In the genomic region with DNA sequence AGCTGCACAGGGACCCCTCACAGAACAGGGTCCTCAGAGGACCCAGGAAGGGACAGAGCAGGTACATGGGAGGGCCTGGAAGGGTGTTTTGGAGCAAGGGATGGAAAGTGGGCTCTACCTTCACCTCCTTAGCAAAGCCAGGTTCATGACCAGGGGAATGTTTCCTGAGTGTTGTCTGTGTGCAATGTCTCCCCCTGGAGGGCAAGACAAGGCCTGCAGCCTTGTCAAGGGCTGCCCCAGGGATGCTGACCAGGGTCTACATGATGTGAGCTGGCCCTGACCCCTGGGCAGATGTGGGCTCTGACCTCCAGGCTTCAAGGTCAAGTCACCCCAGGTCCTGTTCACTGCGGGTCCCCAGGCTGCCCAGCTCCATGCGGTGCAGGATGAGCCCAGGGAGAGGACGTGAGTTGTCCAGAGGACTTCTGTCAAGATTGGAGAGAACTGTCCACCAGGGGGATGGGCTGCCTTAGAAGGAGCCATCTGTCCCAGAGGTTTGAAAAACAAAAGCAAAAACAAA, we compare ENCODE assay signal across 8 cellular contexts. TPM values are rescaled to one million over a fixed set of nuclear protein-coding genes. Genes with fewer than 3 reads are reported as not detected.
A peak's percentile ranks its signal among the peaks of the same experiment; 100 is the strongest.
DNase-seq lines count a peak whose midpoint lies in the region; ATAC-seq and TF ChIP-seq lines count a peak whose summit lies in the region.

No MANE protein-coding gene starts in this region.

- H3K36me3 Mint-ChIP-seq in T-cell = no peaks in the 10 kb centered on the region

- peaks cover 20% of the 10 kb centered on the region for H3K4me1 ChIP-seq in DOHH2 (ENCODE audit: control insufficient read depth, low read length)
- no peaks in the 10 kb centered on the region for H3K4me1 ChIP-seq in right cardiac atrium (ENCODE audit: control insufficient read depth, insufficient read depth, low read length)
- H3K4me1 ChIP-seq in sigmoid colon = peaks cover 0 to 4% (median 0%) of the 10 kb centered on the region in 4 donors

- no peaks in the 10 kb centered on the region for H4K20me1 ChIP-seq in DOHH2 (ENCODE audit: control insufficient read depth, insufficient read depth, low read depth, low read length)

- intact Hi-C loops in right cardiac atrium (cut with DNase I) = loop anchor here in 2 of 4 donors (2.0 kb wide), 1 partner anchor 79 kb away; no protein-coding TSS in a partner anchor
- intact Hi-C loops in sigmoid colon (cut with DNase I) = loop anchor here (1.0 kb wide), 1 partner anchor 80 kb away; no protein-coding TSS in a partner anchor

- CTCF ChIA-PET in T-cell (lab: Charles Lee) = interaction anchor here (0.5 to 2.9 kb wide), 10 partner anchors 16 to 89 kb away, joined by 3 to 35 read pairs (median 4); no protein-coding TSS in a partner anchor

- peak; percentile 71 for DNase-seq in HPDE6-E6E7 (ENCODE audit: extremely low spot score)
- DNase-seq in T-cell = peak; percentile 27 to 71 (median 56)
- peak; percentile 36 for DNase-seq in amniotic epithelial cell (ENCODE audit: low read depth)
- DNase-seq in right cardiac atrium = peak; percentile 42 to 81 (median 75)
- DNase-seq in sigmoid colon = no peak

- H3K9me3 ChIP-seq in DOHH2 (ENCODE audit: control insufficient read depth, insufficient read depth, low read length) (no peaks in the 10 kb centered on the region), right cardiac atrium (ENCODE audit: control insufficient read depth, low read length) (no peaks in the 10 kb centered on the region), sigmoid colon (no peaks in the 10 kb centered on the region)

- H3K36me3 ChIP-seq in DOHH2 (ENCODE audit: control insufficient read depth, low read length) = no peaks in the 10 kb centered on the region
- no peaks in the 10 kb centered on the region for H3K36me3 ChIP-seq in sigmoid colon

- H3K4me3 Mint-ChIP-seq in T-cell = peak overlapping the region; percentile 76 to 84 (median 83)

- ATAC-seq in T-cell (replicated peaks in 1 of 4) (peak; percentile 76 to 84 (median 80)), right cardiac atrium (peak; percentile 81 to 86), HG03095 (IDR thresholded peaks at IDR 0.05; ENCODE audit: unreplicated experiment) (no peak), HG03520 (IDR thresholded peaks at IDR 0.05; ENCODE audit: unreplicated experiment) (no peak)

- H3K9me2 ChIP-seq in DOHH2 (replicated peaks; ENCODE audit: control insufficient read depth, low read length) = no peaks in the 10 kb centered on the region

- peak overlapping the region; percentile 92 to 95 for H3K27ac Mint-ChIP-seq in T-cell

- H3K27ac ChIP-seq in DOHH2 (ENCODE audit: low read depth, low read length) (peak overlapping the region; percentile 55), right cardiac atrium (ENCODE audit: low read length) (no peak overlapping the region), sigmoid colon (peak overlapping the region in 2 of 4 donors; percentile 29 to 42)

- H3K27me3 ChIP-seq in DOHH2 (ENCODE audit: control insufficient read depth, low read length) = no peaks in the 10 kb centered on the region
- H3K27me3 ChIP-seq in right cardiac atrium (ENCODE audit: control insufficient read depth, insufficient read depth) = no peaks in the 10 kb centered on the region
- H3K27me3 ChIP-seq in sigmoid colon = no peaks in the 10 kb centered on the region

- H3K4me2 ChIP-seq in DOHH2 (ENCODE audit: low read length) = peak overlapping the region; percentile 98

- POLR2A ChIA-PET in T-cell (lab: Charles Lee) = no interaction called here

- H3K27me3 Mint-ChIP-seq in T-cell = no peaks in the 10 kb centered on the region

- 63% methylated on average over 3 of the region's 3 CpGs for WGBS in right cardiac atrium
- 53 to 71% methylated on average over 3 of the region's 3 CpGs for WGBS in sigmoid colon, 2 donors

- H3K4me1 Mint-ChIP-seq in T-cell = peaks cover 35 to 43% (median 42%) of the 10 kb centered on the region in 3 donors

- no peak for TF ChIP-seq EP300 in sigmoid colon (IDR thresholded peaks at IDR 0.05)

- TF ChIP-seq CTCF in DOHH2 (IDR thresholded peaks at IDR 0.05; ENCODE audit: low read depth, low read length, poor library complexity, severe bottlenecking) = peak; percentile 97
- peak; percentile 37 to 72 (median 62) for TF ChIP-seq CTCF in sigmoid colon (IDR thresholded peaks at IDR 0.05)

- no peaks in the 10 kb centered on the region for H3F3A ChIP-seq in DOHH2 (ENCODE audit: control insufficient read depth, insufficient read depth)

- H3K79me2 ChIP-seq in DOHH2 (ENCODE audit: control insufficient read depth, low read length) = no peaks in the 10 kb centered on the region

- no peaks in the 10 kb centered on the region for H3K9me3 Mint-ChIP-seq in T-cell

- TF ChIP-seq POLR2A in sigmoid colon (IDR thresholded peaks at IDR 0.05) = no peak

- H3K4me3 ChIP-seq in DOHH2 (ENCODE audit: low read length) = peak overlapping the region; percentile 74
- no peak overlapping the region for H3K4me3 ChIP-seq in right cardiac atrium (ENCODE audit: low read length)
- no peak overlapping the region for H3K4me3 ChIP-seq in sigmoid colon

RNA-seq across cellular contexts. Expression of gene CEACAM1, which starts 1.0 kb away (rescaled TPM):
- total RNA-seq in T-cell (10 to 100 TPM in 2 of 5 donors, 1 to 10 TPM in 3; 2.4 to 10.8 (median 9.9) TPM), right cardiac atrium (1 to 10 TPM; 2.7 to 4.2 (median 3.4) TPM), sigmoid colon (1 to 10 TPM in 1 of 4 donors, under 1 TPM in 3; 0.55 to 2.4 (median 0.69) TPM)
- polyA plus RNA-seq in right cardiac atrium (2.6 TPM), sigmoid colon (100 to 1,000 TPM in 2 of 3 donors, 10 to 100 TPM in 1; 51.1 to 444 (median 148) TPM)

Comparison
In these comparisons a context has a peak if more than half of its experiments do, and no peak if none do; other contexts are left out.
1. ATAC-seq: peak in T-cell (4 of 4) and right cardiac atrium (2 of 2); none in HG03095 (single experiment) and HG03520 (single experiment).